Comparison of ENCODE assay signal across 8 cellular contexts in the genomic region with DNA sequence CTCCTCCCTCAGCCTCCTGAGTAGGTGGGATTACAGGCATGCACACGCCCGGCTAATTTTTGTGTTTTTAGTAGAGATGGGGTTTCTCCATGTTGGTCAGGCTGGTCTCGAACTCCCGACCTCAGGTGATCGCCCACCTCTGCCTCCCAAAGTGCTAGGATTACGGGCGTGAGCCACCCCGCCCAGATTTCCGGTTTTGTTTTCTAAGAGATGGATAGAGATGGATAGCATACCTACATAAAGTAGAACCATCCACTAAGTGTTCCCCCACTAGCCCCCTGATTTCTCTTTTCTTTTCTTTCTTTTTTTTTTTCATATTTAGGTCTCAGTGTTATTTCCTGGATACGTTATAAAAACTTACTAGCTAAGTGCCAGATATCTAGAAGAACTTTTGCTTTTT. TPM values are rescaled to one million over a fixed set of nuclear protein-coding genes. Genes with fewer than 3 reads are reported as not detected.
DNase-seq lines count a peak whose midpoint lies in the region; ATAC-seq, FAIRE-seq and TF ChIP-seq lines count a peak whose summit lies in the region.

No MANE protein-coding gene starts in this region.

- ATAC-seq in activated naive CD4-positive, alpha-beta T cell treated with anti-CD3 and anti-CD28 coated beads, Interleukin-2, amount 50 U/mL, for 72 hours: no peak
- ATAC-seq in HepG2: no peak
- ATAC-seq in HG02571 (IDR thresholded peaks at IDR 0.05; ENCODE audit: unreplicated experiment): no peak

- POLR2A ChIA-PET in HepG2 (lab: Yijun Ruan, JAX): interaction anchor here (3.0 kb wide), 1 partner anchor 36 kb away, joined by 54 read pairs; no protein-coding TSS in a partner anchor

- H3K4me1 Mint-ChIP-seq in activated CD4-positive, alpha-beta T cell treated with anti-CD3 and anti-CD28 coated beads, Interleukin-2, amount 10 ng/mL, durations not matched to agents 24 days and 14 days: peaks cover 39% of the 10 kb centered on the region

- H3K4me3 ChIP-seq in HepG2 (replicated peaks in 1 of 3; ENCODE audit: insufficient read depth in 1 of 3, low read depth in 2 of 3, low read length in 3 of 3): peak overlapping the region; percentile 93 to 99 (median 94)
- H3K4me3 ChIP-seq in thyroid gland (replicated peaks in 1 of 3): peak overlapping the region in 2 of 3 donors; percentile 84 to 86

- H3K9ac ChIP-seq in HepG2 (ENCODE audit: insufficient read depth, low read depth, low read length): peak overlapping the region; percentile 93; the same call in 1 of the 2 replicates

- H3K27ac Mint-ChIP-seq in activated CD4-positive, alpha-beta T cell treated with anti-CD3 and anti-CD28 coated beads, Interleukin-2, amount 10 ng/mL, durations not matched to agents 24 days and 14 days: peak overlapping the region; percentile 100
- H3K27ac Mint-ChIP-seq in activated naive CD4-positive, alpha-beta T cell treated with anti-CD3 and anti-CD28 coated beads, Interleukin-2, amount 50 U/mL, for 72 hours: peak overlapping the region; percentile 83 to 100

- H3K4me1 ChIP-seq in HepG2 (ENCODE audit: insufficient read depth, low read length): peaks cover 67% of the 10 kb centered on the region
- peaks cover 21 to 42% of the 10 kb centered on the region in 2 donors for H3K4me1 ChIP-seq in thyroid gland

- H4K20me1 ChIP-seq in HepG2 (ENCODE audit: insufficient read depth, low read length): peaks cover 48% of the 10 kb centered on the region

- 13% methylated on average over 10 of the region's 10 CpGs for WGBS in HepG2 (ENCODE audit: low lambda C conversion rate)
- WGBS in thyroid gland, 2 donors: 29 to 32% methylated on average over 10 of the region's 10 CpGs

- TF ChIP-seq CTCF in HepG2 (CRISPR knock-in tag; IDR thresholded peaks at IDR 0.05) (no peak), thyroid gland (IDR thresholded peaks at IDR 0.05) (no peak)

- no peak for DNase-seq in activated CD4-positive, alpha-beta T cell treated with anti-CD3 and anti-CD28 coated beads, Interleukin-2, amount 10 ng/mL, durations not matched to agents 24 days and 14 days
- no peak for DNase-seq in activated CD4-positive, alpha-beta T cell treated with anti-CD3 and anti-CD28 coated beads, Interleukin-2, amount 50 U/mL, for 4 hours
- no peak for DNase-seq in activated naive CD4-positive, alpha-beta T cell treated with anti-CD3 and anti-CD28 coated beads, Interleukin-2, amount 50 U/mL, for 72 hours (ENCODE audit: low spot score in 2 of 2)
- DNase-seq in HepG2 (ENCODE audit: low spot score) (no peak), thyroid gland (no peak), posterior cingulate gyrus (no peak), NCI-H1092 (lab: John Stamatoyannopoulos, UW) (no peak)

- BruUV-seq in HepG2 (replicated peaks; lab: Mats Ljungman, UMichigan): no TSS peak

- TF ChIP-seq EP300 in HepG2 (IDR thresholded peaks at IDR 0.05; ENCODE audit: low read depth in 2 of 2, low read length in 2 of 2) (no peak), HepG2 (CRISPR knock-in tag; IDR thresholded peaks at IDR 0.05; ENCODE audit: borderline replicate concordance) (no peak)

- peak overlapping the region; percentile 82 for H3K4me2 ChIP-seq in HepG2 (ENCODE audit: low read depth, low read length)

- no peaks in the 10 kb centered on the region; a peak in 1 of 5 replicates for H3K27me3 ChIP-seq in HepG2 (ENCODE audit: control insufficient read depth in 1 of 2, insufficient read depth in 2 of 2, low read length in 2 of 2)
- H3K27me3 ChIP-seq in thyroid gland: no peaks in the 10 kb centered on the region

- H3K36me3 ChIP-seq in HepG2 (replicated peaks in 1 of 2; ENCODE audit: control insufficient read depth in 1 of 2, insufficient read depth in 2 of 2, low read length in 2 of 2) (peaks cover 0 to 3% of the 10 kb centered on the region in 2 experiments; a peak in 1 of 5 replicates), thyroid gland (no peaks in the 10 kb centered on the region)

- CTCF ChIA-PET in HepG2 (lab: Yijun Ruan, JAX; ENCODE audit: low intra/inter-chr PET ratio, low total read pairs): no interaction called here

- H3K27ac ChIP-seq in HepG2 (ENCODE audit: extremely low read length, insufficient read depth, low read length) (no peak overlapping the region), thyroid gland (peak overlapping the region; percentile 99 to 100 (median 100))

- intact Hi-C loops in activated CD4-positive, alpha-beta T cell treated with anti-CD3 and anti-CD28 coated beads, Interleukin-2, amount 10 ng/mL, durations not matched to agents 24 days and 14 days (cut with micrococcal nuclease): loop anchor here (1.0 to 2.0 kb wide), 3 partner anchors 57 to 177 kb away; no protein-coding TSS in a partner anchor
- intact Hi-C loops in HepG2 (cut with micrococcal nuclease; ENCODE audit: unreplicated experiment) (loop anchor here (1.0 to 2.0 kb wide), 2 partner anchors 37 to 51 kb away; no protein-coding TSS in a partner anchor), thyroid gland (cut with DNase I) (no loop called here), posterior cingulate gyrus (cut with DNase I) (no loop called here)

- in situ Hi-C loops in HepG2 (cut with HindIII; ENCODE audit: extremely low pct_ligation_motif_present, low pct_unique_long_range_greater_than_20kb): no loop called here

- H3K79me2 ChIP-seq in HepG2 (ENCODE audit: insufficient read depth, low read length): peaks cover 68% of the 10 kb centered on the region

- no peaks in the 10 kb centered on the region for H3K9me3 ChIP-seq in HepG2 (ENCODE audit: low read length)
- no peaks in the 10 kb centered on the region for H3K9me3 ChIP-seq in thyroid gland

- peak overlapping the region; percentile 98 for H3K4me3 Mint-ChIP-seq in activated CD4-positive, alpha-beta T cell treated with anti-CD3 and anti-CD28 coated beads, Interleukin-2, amount 10 ng/mL, durations not matched to agents 24 days and 14 days

- H3K27me3 Mint-ChIP-seq in activated CD4-positive, alpha-beta T cell treated with anti-CD3 and anti-CD28 coated beads, Interleukin-2, amount 10 ng/mL, durations not matched to agents 24 days and 14 days: no peaks in the 10 kb centered on the region

- peaks cover 19% of the 10 kb centered on the region for H3K36me3 Mint-ChIP-seq in activated CD4-positive, alpha-beta T cell treated with anti-CD3 and anti-CD28 coated beads, Interleukin-2, amount 10 ng/mL, durations not matched to agents 24 days and 14 days (ENCODE audit: low read depth)
- peaks cover 24 to 26% of the 10 kb centered on the region in 2 donors for H3K36me3 Mint-ChIP-seq in activated naive CD4-positive, alpha-beta T cell treated with anti-CD3 and anti-CD28 coated beads, Interleukin-2, amount 50 U/mL, for 72 hours

- no peak for TF ChIP-seq RAD21 in HepG2 (CRISPR knock-in tag; IDR thresholded peaks at IDR 0.05)

- TF ChIP-seq POLR2A in HepG2 (IDR thresholded peaks at IDR 0.05; ENCODE audit: insufficient read depth in 1 of 2, low read depth in 2 of 2, low read length in 2 of 2) (no peak), thyroid gland (IDR thresholded peaks at IDR 0.05) (no peak)

- FAIRE-seq in HepG2 (lab: Jason Lieb, UNC): no peak

- no peaks in the 10 kb centered on the region for H3K9me3 Mint-ChIP-seq in activated CD4-positive, alpha-beta T cell treated with anti-CD3 and anti-CD28 coated beads, Interleukin-2, amount 10 ng/mL, durations not matched to agents 24 days and 14 days
- no peaks in the 10 kb centered on the region for H3K9me3 Mint-ChIP-seq in activated naive CD4-positive, alpha-beta T cell treated with anti-CD3 and anti-CD28 coated beads, Interleukin-2, amount 50 U/mL, for 72 hours

- no peak overlapping the region for H2AFZ ChIP-seq in HepG2 (ENCODE audit: low read length)

TF ChIP-seq in HepG2, 621 proteins besides CTCF, POLR2A, EP300 and RAD21 (continues in another document):
- TF ChIP-seq TAF15 (IDR thresholded peaks at IDR 0.05; ENCODE audit: low read depth, low read length, poor library complexity, severe bottlenecking): no peak

RNA-seq across cellular contexts. Expression of a gene that starts 2.0 kb away (rescaled TPM):
- total RNA-seq in activated CD4-positive, alpha-beta T cell treated with anti-CD3 and anti-CD28 coated beads, Interleukin-2, amount 10 ng/mL, durations not matched to agents 24 days and 14 days: 135 and 136 TPM in 2 replicates
- total RNA-seq in activated naive CD4-positive, alpha-beta T cell treated with anti-CD3 and anti-CD28 coated beads, Interleukin-2, amount 50 U/mL, for 72 hours: 100 to 1,000 TPM; 181 to 211 TPM
- total RNA-seq in HepG2 (2016; rRNA removed; fragmentation: Illumina TruSeq; extraction: Trizol) (81.3 and 93.3 TPM in 2 replicates), thyroid gland (100 to 1,000 TPM in 3 of 4 donors, 10 to 100 TPM in 1; 89.2 to 218 (median 168) TPM)
- 26.6 and 31.7 TPM in 2 replicates for total RNA-seq in HepG2 (2016; cell fraction: cytosol; rRNA removed; fragmentation: Illumina TruSeq; extraction: Trizol; ENCODE audit: low read depth)
- 77.2 and 87.4 TPM in 2 replicates for total RNA-seq in HepG2 (2016; cell fraction: insoluble cytoplasmic fraction; rRNA removed; fragmentation: Illumina TruSeq; extraction: Trizol)
- total RNA-seq in HepG2 (2016; cell fraction: membrane; rRNA removed; fragmentation: Illumina TruSeq; extraction: Trizol): 21.0 and 21.8 TPM in 2 replicates
- total RNA-seq in HepG2 (2016; cell fraction: nucleus; rRNA removed; fragmentation: Illumina TruSeq; extraction: Trizol): 85.9 and 97.4 TPM in 2 replicates
- 253 and 294 TPM in 2 replicates for polyA plus RNA-seq in HepG2 (2011; rRNA removed)
- 120 and 143 TPM in 2 replicates for polyA plus RNA-seq in HepG2 (2011; cell fraction: cytosol; rRNA removed)
- 1,276 and 1,394 TPM in 2 replicates for polyA plus RNA-seq in HepG2 (2011; cell fraction: nucleus; rRNA removed)
- 89.4 and 114 TPM in 2 replicates for polyA plus RNA-seq in HepG2 (2012)
- polyA plus RNA-seq in HepG2 (2016; cell fraction: cytosol; fragmentation: Illumina TruSeq; extraction: Trizol; ENCODE audit: low read depth): 1.8 and 1.9 TPM in 2 replicates
- 71.2 and 71.6 TPM in 2 replicates for polyA plus RNA-seq in HepG2 (2016; cell fraction: insoluble cytoplasmic fraction; fragmentation: Illumina TruSeq; extraction: Trizol; ENCODE audit: low read depth)
- polyA plus RNA-seq in HepG2 (2016; cell fraction: membrane; fragmentation: Illumina TruSeq; extraction: Trizol; ENCODE audit: low read depth): 3.9 and 4.5 TPM in 2 replicates
- polyA plus RNA-seq in HepG2 (2016; cell fraction: nucleus; fragmentation: Illumina TruSeq; extraction: Trizol; ENCODE audit: insufficient read depth, low read depth): 181 and 184 TPM in 2 replicates
- 35.0 and 79.1 TPM in 2 replicates for polyA minus RNA-seq in HepG2 (2011; rRNA and poly(A)+ RNA removed; ENCODE audit: low replicate concordance)
- 52.6 and 57.0 TPM in 2 replicates for polyA minus RNA-seq in HepG2 (2011; cell fraction: cytosol; rRNA and poly(A)+ RNA removed)
- polyA minus RNA-seq in HepG2 (2011; cell fraction: nucleus; rRNA and poly(A)+ RNA removed): 216 and 246 TPM in 2 replicates

Comparison
In these comparisons a context has a peak if more than half of its experiments do, and no peak if none do; other contexts are left out.
1. intact Hi-C loops: an anchor here in activated CD4-positive, alpha-beta T cell treated with anti-CD3 and anti-CD28 coated beads, Interleukin-2, amount 10 ng/mL, durations not matched to agents 24 days and 14 days (1.0 to 2.0 kb wide) and HepG2 (1.0 to 2.0 kb wide); none called in thyroid gland and posterior cingulate gyrus.